Comparison of ENCODE assay signal across 1 cellular context in the genomic region with DNA sequence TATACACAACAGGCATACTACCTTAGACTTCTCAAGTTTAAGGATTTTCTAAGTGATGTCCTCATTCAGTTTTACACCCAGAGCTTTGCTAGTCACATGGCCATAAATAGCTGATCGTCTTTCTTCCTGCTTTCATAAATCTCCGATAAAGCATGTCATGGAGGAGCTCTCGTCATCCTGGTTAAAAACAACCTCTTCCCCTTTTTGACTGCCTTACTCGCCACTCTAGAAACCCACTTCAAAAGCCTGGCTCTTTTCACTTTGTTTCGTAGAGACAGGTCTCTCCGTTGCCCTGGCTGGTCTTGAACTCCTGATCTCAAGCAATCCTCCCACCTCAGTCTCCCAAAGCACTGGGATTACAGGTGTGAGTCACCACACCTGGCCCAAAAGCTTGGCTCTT.
A peak's percentile ranks its signal among the peaks of the same experiment; 100 is the strongest.
TF ChIP-seq lines count a peak whose summit lies in the region.

No MANE protein-coding gene starts in this region.

TF ChIP-seq in K562, 482 proteins besides CTCF, POLR2A, EP300 and RAD21 (continued from another document):
- TF ChIP-seq, protein P1, sequence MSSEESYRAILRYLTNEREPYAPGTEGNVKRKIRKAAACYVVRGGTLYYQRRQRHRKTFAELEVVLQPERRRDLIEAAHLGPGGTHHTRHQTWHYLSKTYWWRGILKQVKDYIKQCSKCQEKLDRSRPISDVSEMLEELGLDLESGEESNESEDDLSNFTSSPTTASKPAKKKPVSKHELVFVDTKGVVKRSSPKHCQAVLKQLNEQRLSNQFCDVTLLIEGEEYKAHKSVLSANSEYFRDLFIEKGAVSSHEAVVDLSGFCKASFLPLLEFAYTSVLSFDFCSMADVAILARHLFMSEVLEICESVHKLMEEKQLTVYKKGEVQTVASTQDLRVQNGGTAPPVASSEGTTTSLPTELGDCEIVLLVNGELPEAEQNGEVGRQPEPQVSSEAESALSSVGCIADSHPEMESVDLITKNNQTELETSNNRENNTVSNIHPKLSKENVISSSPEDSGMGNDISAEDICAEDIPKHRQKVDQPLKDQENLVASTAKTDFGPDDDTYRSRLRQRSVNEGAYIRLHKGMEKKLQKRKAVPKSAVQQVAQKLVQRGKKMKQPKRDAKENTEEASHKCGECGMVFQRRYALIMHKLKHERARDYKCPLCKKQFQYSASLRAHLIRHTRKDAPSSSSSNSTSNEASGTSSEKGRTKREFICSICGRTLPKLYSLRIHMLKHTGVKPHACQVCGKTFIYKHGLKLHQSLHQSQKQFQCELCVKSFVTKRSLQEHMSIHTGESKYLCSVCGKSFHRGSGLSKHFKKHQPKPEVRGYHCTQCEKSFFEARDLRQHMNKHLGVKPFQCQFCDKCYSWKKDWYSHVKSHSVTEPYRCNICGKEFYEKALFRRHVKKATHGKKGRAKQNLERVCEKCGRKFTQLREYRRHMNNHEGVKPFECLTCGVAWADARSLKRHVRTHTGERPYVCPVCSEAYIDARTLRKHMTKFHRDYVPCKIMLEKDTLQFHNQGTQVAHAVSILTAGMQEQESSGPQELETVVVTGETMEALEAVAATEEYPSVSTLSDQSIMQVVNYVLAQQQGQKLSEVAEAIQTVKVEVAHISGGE (CRISPR knock-in tag; IDR thresholded peaks at IDR 0.05): peak in 1 of 3 experiments; percentile 69; a peak in 1 of 6 replicates
- TF ChIP-seq RAD51 (IDR thresholded peaks at IDR 0.05; ENCODE audit: borderline replicate concordance, low read depth) (peak; percentile 71), ETV1 (tag; conservative IDR thresholded peaks at IDR 0.05; ENCODE audit: low read depth) (peak; percentile 55), ZKSCAN8 (CRISPR knock-in tag; IDR thresholded peaks at IDR 0.05) (peak; percentile 42; the same call in 1 of the 2 replicates), SRSF9 (IDR thresholded peaks at IDR 0.05; ENCODE audit: borderline replicate concordance, low read depth, low read length) (no peak), CBX3 (IDR thresholded peaks at IDR 0.05; ENCODE audit: borderline replicate concordance in 1 of 2, low read length in 2 of 2) (0 out of 3 replicates have a peak, but pooled peaks of 1 of the 2 experiments have one; percentile 18), HDGF (IDR thresholded peaks at IDR 0.05) (peak; percentile 76; the same call in 1 of the 2 replicates), ZNF644 (tag; IDR thresholded peaks at IDR 0.05; ENCODE audit: low read depth) (no peak), JUND (IDR thresholded peaks at IDR 0.05; ENCODE audit: borderline replicate concordance, low read depth, low read length) (peak; percentile 67), JUND (tag; IDR thresholded peaks at IDR 0.05; ENCODE audit: borderline replicate concordance, low read depth, low read length) (no peak; the same call in 2 of the 3 replicates), HMG20B (CRISPR knock-in tag; IDR thresholded peaks at IDR 0.05) (no peak), SREBF2 (CRISPR knock-in tag; IDR thresholded peaks at IDR 0.05) (no peak)
- TF ChIP-seq, protein P2, sequence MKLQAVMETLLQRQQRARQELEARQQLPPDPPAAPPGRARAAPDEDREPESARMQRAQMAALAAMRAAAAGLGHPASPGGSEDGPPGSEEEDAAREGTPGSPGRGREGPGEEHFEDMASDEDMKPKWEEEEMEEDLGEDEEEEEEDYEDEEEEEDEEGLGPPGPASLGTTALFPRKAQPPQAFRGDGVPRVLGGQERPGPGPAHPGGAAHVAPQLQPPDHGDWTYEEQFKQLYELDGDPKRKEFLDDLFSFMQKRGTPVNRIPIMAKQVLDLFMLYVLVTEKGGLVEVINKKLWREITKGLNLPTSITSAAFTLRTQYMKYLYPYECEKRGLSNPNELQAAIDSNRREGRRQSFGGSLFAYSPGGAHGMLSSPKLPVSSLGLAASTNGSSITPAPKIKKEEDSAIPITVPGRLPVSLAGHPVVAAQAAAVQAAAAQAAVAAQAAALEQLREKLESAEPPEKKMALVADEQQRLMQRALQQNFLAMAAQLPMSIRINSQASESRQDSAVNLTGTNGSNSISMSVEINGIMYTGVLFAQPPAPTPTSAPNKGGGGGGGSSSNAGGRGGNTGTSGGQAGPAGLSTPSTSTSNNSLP (IDR thresholded peaks at IDR 0.05; ENCODE audit: borderline replicate concordance, low read depth, low read length): no peak
- TF ChIP-seq, protein P3, sequence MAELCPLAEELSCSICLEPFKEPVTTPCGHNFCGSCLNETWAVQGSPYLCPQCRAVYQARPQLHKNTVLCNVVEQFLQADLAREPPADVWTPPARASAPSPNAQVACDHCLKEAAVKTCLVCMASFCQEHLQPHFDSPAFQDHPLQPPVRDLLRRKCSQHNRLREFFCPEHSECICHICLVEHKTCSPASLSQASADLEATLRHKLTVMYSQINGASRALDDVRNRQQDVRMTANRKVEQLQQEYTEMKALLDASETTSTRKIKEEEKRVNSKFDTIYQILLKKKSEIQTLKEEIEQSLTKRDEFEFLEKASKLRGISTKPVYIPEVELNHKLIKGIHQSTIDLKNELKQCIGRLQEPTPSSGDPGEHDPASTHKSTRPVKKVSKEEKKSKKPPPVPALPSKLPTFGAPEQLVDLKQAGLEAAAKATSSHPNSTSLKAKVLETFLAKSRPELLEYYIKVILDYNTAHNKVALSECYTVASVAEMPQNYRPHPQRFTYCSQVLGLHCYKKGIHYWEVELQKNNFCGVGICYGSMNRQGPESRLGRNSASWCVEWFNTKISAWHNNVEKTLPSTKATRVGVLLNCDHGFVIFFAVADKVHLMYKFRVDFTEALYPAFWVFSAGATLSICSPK (IDR thresholded peaks at IDR 0.05; ENCODE audit: borderline replicate concordance): no peak
- TF ChIP-seq, protein P4, sequence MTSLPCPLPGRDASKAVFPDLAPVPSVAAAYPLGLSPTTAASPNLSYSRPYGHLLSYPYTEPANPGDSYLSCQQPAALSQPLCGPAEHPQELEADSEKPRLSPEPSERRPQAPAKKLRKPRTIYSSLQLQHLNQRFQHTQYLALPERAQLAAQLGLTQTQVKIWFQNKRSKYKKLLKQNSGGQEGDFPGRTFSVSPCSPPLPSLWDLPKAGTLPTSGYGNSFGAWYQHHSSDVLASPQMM (CRISPR knock-in tag; IDR thresholded peaks at IDR 0.05): no peak
- TF ChIP-seq, protein P5, sequence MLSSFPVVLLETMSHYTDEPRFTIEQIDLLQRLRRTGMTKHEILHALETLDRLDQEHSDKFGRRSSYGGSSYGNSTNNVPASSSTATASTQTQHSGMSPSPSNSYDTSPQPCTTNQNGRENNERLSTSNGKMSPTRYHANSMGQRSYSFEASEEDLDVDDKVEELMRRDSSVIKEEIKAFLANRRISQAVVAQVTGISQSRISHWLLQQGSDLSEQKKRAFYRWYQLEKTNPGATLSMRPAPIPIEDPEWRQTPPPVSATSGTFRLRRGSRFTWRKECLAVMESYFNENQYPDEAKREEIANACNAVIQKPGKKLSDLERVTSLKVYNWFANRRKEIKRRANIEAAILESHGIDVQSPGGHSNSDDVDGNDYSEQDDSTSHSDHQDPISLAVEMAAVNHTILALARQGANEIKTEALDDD (IDR thresholded peaks at IDR 0.05): peak; percentile 88
- TF ChIP-seq, protein P6, sequence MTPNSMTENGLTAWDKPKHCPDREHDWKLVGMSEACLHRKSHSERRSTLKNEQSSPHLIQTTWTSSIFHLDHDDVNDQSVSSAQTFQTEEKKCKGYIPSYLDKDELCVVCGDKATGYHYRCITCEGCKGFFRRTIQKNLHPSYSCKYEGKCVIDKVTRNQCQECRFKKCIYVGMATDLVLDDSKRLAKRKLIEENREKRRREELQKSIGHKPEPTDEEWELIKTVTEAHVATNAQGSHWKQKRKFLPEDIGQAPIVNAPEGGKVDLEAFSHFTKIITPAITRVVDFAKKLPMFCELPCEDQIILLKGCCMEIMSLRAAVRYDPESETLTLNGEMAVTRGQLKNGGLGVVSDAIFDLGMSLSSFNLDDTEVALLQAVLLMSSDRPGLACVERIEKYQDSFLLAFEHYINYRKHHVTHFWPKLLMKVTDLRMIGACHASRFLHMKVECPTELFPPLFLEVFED (CRISPR knock-in tag; conservative IDR thresholded peaks at IDR 0.05): no peak
- TF ChIP-seq, protein P7, sequence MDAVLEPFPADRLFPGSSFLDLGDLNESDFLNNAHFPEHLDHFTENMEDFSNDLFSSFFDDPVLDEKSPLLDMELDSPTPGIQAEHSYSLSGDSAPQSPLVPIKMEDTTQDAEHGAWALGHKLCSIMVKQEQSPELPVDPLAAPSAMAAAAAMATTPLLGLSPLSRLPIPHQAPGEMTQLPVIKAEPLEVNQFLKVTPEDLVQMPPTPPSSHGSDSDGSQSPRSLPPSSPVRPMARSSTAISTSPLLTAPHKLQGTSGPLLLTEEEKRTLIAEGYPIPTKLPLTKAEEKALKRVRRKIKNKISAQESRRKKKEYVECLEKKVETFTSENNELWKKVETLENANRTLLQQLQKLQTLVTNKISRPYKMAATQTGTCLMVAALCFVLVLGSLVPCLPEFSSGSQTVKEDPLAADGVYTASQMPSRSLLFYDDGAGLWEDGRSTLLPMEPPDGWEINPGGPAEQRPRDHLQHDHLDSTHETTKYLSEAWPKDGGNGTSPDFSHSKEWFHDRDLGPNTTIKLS (IDR thresholded peaks at IDR 0.05; ENCODE audit: borderline replicate concordance, low read depth): no peak
- TF ChIP-seq, protein P8, sequence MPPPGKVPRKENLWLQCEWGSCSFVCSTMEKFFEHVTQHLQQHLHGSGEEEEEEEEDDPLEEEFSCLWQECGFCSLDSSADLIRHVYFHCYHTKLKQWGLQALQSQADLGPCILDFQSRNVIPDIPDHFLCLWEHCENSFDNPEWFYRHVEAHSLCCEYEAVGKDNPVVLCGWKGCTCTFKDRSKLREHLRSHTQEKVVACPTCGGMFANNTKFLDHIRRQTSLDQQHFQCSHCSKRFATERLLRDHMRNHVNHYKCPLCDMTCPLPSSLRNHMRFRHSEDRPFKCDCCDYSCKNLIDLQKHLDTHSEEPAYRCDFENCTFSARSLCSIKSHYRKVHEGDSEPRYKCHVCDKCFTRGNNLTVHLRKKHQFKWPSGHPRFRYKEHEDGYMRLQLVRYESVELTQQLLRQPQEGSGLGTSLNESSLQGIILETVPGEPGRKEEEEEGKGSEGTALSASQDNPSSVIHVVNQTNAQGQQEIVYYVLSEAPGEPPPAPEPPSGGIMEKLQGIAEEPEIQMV (tag; conservative IDR thresholded peaks at IDR 0.05; ENCODE audit: low read depth): no peak
